ENCODE assay signal across 1 cellular context in genomic region chr2:110120171-110121051, GRCh38.
TF ChIP-seq lines count a peak whose summit lies in the region.

No MANE protein-coding gene starts in this region.

TF ChIP-seq in HepG2, 621 proteins besides CTCF, POLR2A, EP300 and RAD21 (continued from another document):
- TF ChIP-seq ATF6 (CRISPR knock-in tag; conservative IDR thresholded peaks at IDR 0.05) (no peak), SRSF9 (IDR thresholded peaks at IDR 0.05; ENCODE audit: borderline replicate concordance, insufficient read depth, low read depth, low read length, poor library complexity, severe bottlenecking) (no peak), RXRB (CRISPR knock-in tag; IDR thresholded peaks at IDR 0.05; ENCODE audit: borderline replicate concordance) (no peak), ZNF550 (CRISPR knock-in tag; IDR thresholded peaks at IDR 0.05; ENCODE audit: borderline replicate concordance) (no peak), ZNF891 (CRISPR knock-in tag; IDR thresholded peaks at IDR 0.05) (no peak), DDIT3 (CRISPR knock-in tag; IDR thresholded peaks at IDR 0.05) (no peak), ZFP90 (CRISPR knock-in tag; IDR thresholded peaks at IDR 0.05; ENCODE audit: borderline replicate concordance) (no peak), ZNF501 (CRISPR knock-in tag; IDR thresholded peaks at IDR 0.05) (no peak)
